Comparison of ENCODE assay signal across 7 cellular contexts in the genomic region with DNA sequence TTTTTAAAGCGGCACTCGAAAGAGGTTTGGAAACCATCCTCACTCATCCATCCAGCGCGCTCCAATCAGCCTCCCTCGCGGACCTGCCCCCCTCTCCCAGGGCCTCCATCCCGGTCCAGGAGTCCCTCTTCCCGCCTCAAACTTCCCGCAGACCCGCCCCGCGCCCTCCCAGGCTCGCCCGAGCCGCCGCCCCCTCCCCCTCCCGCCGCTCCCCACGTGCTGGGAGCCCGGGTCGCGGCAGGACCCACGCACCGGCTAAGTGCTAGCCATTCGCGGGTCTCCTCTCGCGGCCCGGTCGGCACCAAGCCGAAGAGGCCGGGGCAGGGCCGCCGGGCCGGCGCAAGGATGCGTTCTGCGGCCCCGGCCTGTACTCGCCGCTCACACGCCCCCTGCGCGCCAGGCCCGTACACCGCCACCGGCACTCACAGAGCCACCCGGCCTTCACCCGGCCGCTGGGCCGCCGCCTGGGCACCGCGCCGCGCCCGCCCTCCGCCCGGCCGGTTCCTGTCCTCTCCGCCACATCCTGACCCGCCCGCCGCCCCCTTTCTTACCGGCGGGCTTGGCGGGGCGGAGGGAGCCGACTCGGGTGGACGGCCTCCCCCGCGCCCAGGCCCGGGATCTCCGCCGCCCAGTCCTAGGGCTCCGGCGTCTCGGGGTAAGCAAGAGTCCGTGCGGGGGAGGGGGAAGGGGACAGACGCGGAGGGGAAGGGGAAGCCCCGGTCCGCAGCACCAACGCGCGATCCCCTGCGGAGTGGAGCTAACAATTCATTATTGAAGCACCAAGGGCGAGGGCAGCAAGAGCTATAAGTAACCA. TPM values are rescaled to one million over a fixed set of nuclear protein-coding genes. Genes with fewer than 3 reads are reported as not detected.
DNase-seq lines count a peak whose midpoint lies in the region; ATAC-seq and TF ChIP-seq lines count a peak whose summit lies in the region.

No MANE protein-coding gene starts in this region.

- peaks cover 4% of the 10 kb centered on the region for H3K27me3 Mint-ChIP-seq in HFFc6 (ENCODE audit: insufficient read depth)
- no peaks in the 10 kb centered on the region for H3K27me3 Mint-ChIP-seq in activated CD4-positive, alpha-beta T cell treated with anti-CD3 and anti-CD28 coated beads, Interleukin-2, amount 10 ng/mL, durations not matched to agents 7 days and 5 days

- H3K27me3 ChIP-seq in lower lobe of right lung (ENCODE audit: low read depth), result no peaks in the 10 kb centered on the region

- H3K36me3 ChIP-seq in lower lobe of right lung, result peaks cover 27% of the 10 kb centered on the region

- CTCF ChIA-PET in activated CD4-positive, alpha-beta T cell treated with anti-CD3 and anti-CD28 coated beads, Interleukin-2, amount 10 ng/mL, durations not matched to agents 7 days and 5 days (lab: Charles Lee), result interaction anchor here (1.1 kb wide), 1 partner anchor 15 kb away, joined by 3 read pairs; no protein-coding TSS in a partner anchor

- H3K9me3 Mint-ChIP-seq in HFFc6, result no peaks in the 10 kb centered on the region
- H3K9me3 Mint-ChIP-seq in activated CD4-positive, alpha-beta T cell treated with anti-CD3 and anti-CD28 coated beads, Interleukin-2, amount 10 ng/mL, durations not matched to agents 7 days and 5 days, result no peaks in the 10 kb centered on the region

- H3K4me3 ChIP-seq in NB4 (ENCODE audit: low read depth, low read length) (peak overlapping the region; percentile 97), lower lobe of right lung (peak overlapping the region; percentile 80)

- TF ChIP-seq CTCF in HFFc6 (IDR thresholded peaks at IDR 0.05) (0 out of 2 replicates have a peak, but pooled peaks have one; percentile 8), NB4 (IDR thresholded peaks at IDR 0.05; ENCODE audit: low read depth, low read length) (no peak), lower lobe of right lung (IDR thresholded peaks at IDR 0.05) (no peak)

- intact Hi-C loops in lower lobe of right lung (cut with DNase I), result no loop called here

- no peaks in the 10 kb centered on the region for H3K9me3 ChIP-seq in lower lobe of right lung

- peaks cover 42% of the 10 kb centered on the region for H3K4me1 Mint-ChIP-seq in HFFc6 (ENCODE audit: low read depth)
- H3K4me1 Mint-ChIP-seq in activated CD4-positive, alpha-beta T cell treated with anti-CD3 and anti-CD28 coated beads, Interleukin-2, amount 10 ng/mL, durations not matched to agents 7 days and 5 days, result peaks cover 62% of the 10 kb centered on the region

- H3K27ac Mint-ChIP-seq in HFFc6, result peak overlapping the region; percentile 100
- peak overlapping the region; percentile 100 for H3K27ac Mint-ChIP-seq in activated CD4-positive, alpha-beta T cell treated with anti-CD3 and anti-CD28 coated beads, Interleukin-2, amount 10 ng/mL, durations not matched to agents 7 days and 5 days

- H3K36me3 Mint-ChIP-seq in HFFc6 (ENCODE audit: low read depth), result peaks cover 5% of the 10 kb centered on the region; the same call in 1 of the 2 replicates
- H3K36me3 Mint-ChIP-seq in activated CD4-positive, alpha-beta T cell treated with anti-CD3 and anti-CD28 coated beads, Interleukin-2, amount 10 ng/mL, durations not matched to agents 7 days and 5 days (ENCODE audit: low read depth), result peaks cover 46% of the 10 kb centered on the region

- H3K4me1 ChIP-seq in lower lobe of right lung, result peaks cover 49% of the 10 kb centered on the region

- H3K4me3 Mint-ChIP-seq in HFFc6, result peak overlapping the region; percentile 98
- peak overlapping the region; percentile 97 for H3K4me3 Mint-ChIP-seq in activated CD4-positive, alpha-beta T cell treated with anti-CD3 and anti-CD28 coated beads, Interleukin-2, amount 10 ng/mL, durations not matched to agents 7 days and 5 days

- DNase-seq in HFFc6 (peak; percentile 29), NB4 (ENCODE audit: low read depth) (peak; percentile 61), ecto neural progenitor cell (ENCODE audit: low spot score) (peak; percentile 79), lower lobe of right lung (peak; percentile 73)
- DNase-seq in activated CD4-positive, alpha-beta T cell treated with anti-CD3 and anti-CD28 coated beads, Interleukin-2, amount 10 ng/mL, durations not matched to agents 7 days and 5 days, result peak; percentile 32
- peak in 2 of 3 experiments; percentile 22 to 42 for DNase-seq in stimulated activated CD4-positive, alpha-beta T cell treated with anti-CD3 and anti-CD28 coated beads, TNF-alpha, amount 100 ng/mL, for 24 hours (ENCODE audit: low read depth in 3 of 3)

- ATAC-seq in GM18499 (IDR thresholded peaks at IDR 0.05; ENCODE audit: insufficient read depth, unreplicated experiment), result peak; percentile 5
- ATAC-seq in lower lobe of right lung, result peak; percentile 71 to 74

- no peak for TF ChIP-seq POLR2A in NB4 (IDR thresholded peaks at IDR 0.05; ENCODE audit: extremely low read depth, insufficient read length)

- peak overlapping the region; percentile 100 for H3K27ac ChIP-seq in lower lobe of right lung

- POLR2A ChIA-PET in activated CD4-positive, alpha-beta T cell treated with anti-CD3 and anti-CD28 coated beads, Interleukin-2, amount 10 ng/mL, durations not matched to agents 7 days and 5 days (lab: Charles Lee), result no interaction called here

RNA-seq across cellular contexts. Expression of gene CHD1, which starts 0.6 kb away (rescaled TPM):
- total RNA-seq in HFFc6 (2021; fragmentation: NEBNext Ultra II Directional; extraction: Animal tissue kit (Norgen Biotek cat#: 25700)), result 10 to 100 TPM; 18.1 to 25.0 (median 20.8) TPM
- total RNA-seq in activated CD4-positive, alpha-beta T cell treated with anti-CD3 and anti-CD28 coated beads, Interleukin-2, amount 10 ng/mL, durations not matched to agents 7 days and 5 days, result 10 to 100 TPM; 42.7 to 54.5 TPM
- total RNA-seq in lower lobe of right lung, result 32.8 TPM

Comparison
In these comparisons a context has a peak if more than half of its experiments do, and no peak if none do; other contexts are left out.
1. Peak in every context shown above with its lines: DNase-seq, ATAC-seq, H3K4me3 ChIP-seq and H3K27ac ChIP-seq.
2. DNase-seq: peak in every context shown above with its lines; median percentile 79 in ecto neural progenitor cell; 73 in lower lobe of right lung; 61 in NB4; 32 in activated CD4-positive, alpha-beta T cell treated with anti-CD3 and anti-CD28 coated beads, Interleukin-2, amount 10 ng/mL, durations not matched to agents 7 days and 5 days; 32 in stimulated activated CD4-positive, alpha-beta T cell treated with anti-CD3 and anti-CD28 coated beads, TNF-alpha, amount 100 ng/mL, for 24 hours; 29 in HFFc6.